Comparison of ENCODE assay signal across 19 cellular contexts in genomic region chrX:2685886-2686285, GRCh38. TPM values are rescaled to one million over a fixed set of nuclear protein-coding genes. Genes with fewer than 3 reads are reported as not detected.
DNase-seq lines count a peak whose midpoint lies in the region; ATAC-seq, FAIRE-seq and TF ChIP-seq lines count a peak whose summit lies in the region.
"Had no signal": no experiment of that assay in that cellular context is flagged by ENCODE, and none has a peak within 500 bp of the region (broad histone marks: within the 10 kb centered on the region; RNA-seq: fewer than 3 reads in every experiment).

No MANE protein-coding gene starts in this region.

- H2AFZ ChIP-seq in HepG2 (ENCODE audit: low read length) (no peak overlapping the region), GM12878 (ENCODE audit: control insufficient read depth, low read depth, low read length) (no peak overlapping the region)

- no peaks in the 10 kb centered on the region for H3K79me2 ChIP-seq in HepG2 (ENCODE audit: insufficient read depth, low read length)
- no peaks in the 10 kb centered on the region for H3K79me2 ChIP-seq in GM12878 (ENCODE audit: control insufficient read depth, insufficient read depth, low read length)

- no peaks in the 10 kb centered on the region for H3K27me3 ChIP-seq in HepG2 (ENCODE audit: control insufficient read depth in 1 of 2, insufficient read depth in 2 of 2, low read length in 2 of 2)
- H3K27me3 ChIP-seq in right lobe of liver: no peaks in the 10 kb centered on the region
- H3K27me3 ChIP-seq in GM12878 (replicated peaks in 1 of 2; ENCODE audit: control insufficient read depth in 2 of 2, insufficient read depth in 2 of 2, low read length in 1 of 2): no peaks in the 10 kb centered on the region
- H3K27me3 ChIP-seq: BLaER1 treated with 17β-estradiol and CSF1 and Interleukin-3, amounts not matched to agents 10 nM and 100 nM had no signal

- no peaks in the 10 kb centered on the region for H4K20me1 ChIP-seq in HepG2 (ENCODE audit: insufficient read depth, low read length)
- no peaks in the 10 kb centered on the region for H4K20me1 ChIP-seq in GM12878 (ENCODE audit: control insufficient read depth, insufficient read depth)
- H4K20me1 ChIP-seq: BLaER1 treated with 17β-estradiol and CSF1 and Interleukin-3, amounts not matched to agents 10 nM and 100 nM had no signal

- POLR2A ChIA-PET in HepG2 (lab: Yijun Ruan, JAX) (no interaction called here), GM12878 (lab: Charles Lee) (no interaction called here)

- TF ChIP-seq CTCF in HepG2 (CRISPR knock-in tag; IDR thresholded peaks at IDR 0.05) (no peak), right lobe of liver (IDR thresholded peaks at IDR 0.05) (no peak), GM12878 (IDR thresholded peaks at IDR 0.05 in 2 of 3, conservative IDR thresholded peaks at IDR 0.05 in 1 of 3; ENCODE audit: control insufficient read depth in 2 of 3, extremely low read depth in 1 of 3, insufficient read depth in 1 of 3, low read depth in 3 of 3, low read length in 3 of 3) (no peak)

- DNase-seq in HepG2 (ENCODE audit: low spot score) (no peak), right lobe of liver (no peak), GM12878 (ENCODE audit: low read depth, low spot score) (no peak), NCI-H524 treated with DMSO at 0.1 percent for 48 hours (lab: John Stamatoyannopoulos, UW) (no peak), HK-2 (ENCODE audit: unreplicated experiment) (no peak)
- DNase-seq: AML-193; Caco-2; Calu3; CD4-positive, alpha-beta T cell; CD8-positive, alpha-beta T cell; DMS79 treated with DMSO at 0.1 percent for 48 hours; GDM1 had no signal

- in situ Hi-C loops in HepG2 (cut with HindIII; ENCODE audit: extremely low pct_ligation_motif_present, low pct_unique_long_range_greater_than_20kb) (no loop called here), GM12878 (cut with MboI) (no loop called here)

- no TSS peak for BruUV-seq in HepG2 (replicated peaks; lab: Mats Ljungman, UMichigan)
- no TSS peak for BruUV-seq in GM12878 (replicated peaks; lab: Mats Ljungman, UMichigan)

- CTCF ChIA-PET in HepG2 (lab: Yijun Ruan, JAX; ENCODE audit: low intra/inter-chr PET ratio, low total read pairs) (no interaction called here), GM12878 (lab: Yijun Ruan, JAX) (no interaction called here)

- RAD21 ChIA-PET in GM12878 (lab: Charles Lee; ENCODE audit: unreplicated experiment): no interaction called here

- no peak for ATAC-seq in HepG2
- no peak for ATAC-seq in right lobe of liver
- ATAC-seq in GM12878: no peak
- ATAC-seq: A549; CD8-positive, alpha-beta T cell had no signal

- no peak overlapping the region for H3K4me2 ChIP-seq in HepG2 (ENCODE audit: low read depth, low read length)
- H3K4me2 ChIP-seq in GM12878 (ENCODE audit: control insufficient read depth, insufficient read depth): no peak overlapping the region
- H3K4me2 ChIP-seq: A549; BLaER1 treated with 17β-estradiol and CSF1 and Interleukin-3, amounts not matched to agents 10 nM and 100 nM had no signal

- 82% methylated on average over 5 of the region's 5 CpGs for WGBS in HepG2 (ENCODE audit: low lambda C conversion rate)
- WGBS in right lobe of liver (ENCODE audit: insufficient coverage, low coverage, low lambda C conversion rate, missing lambda C conversion rate): 70% methylated on average over 5 of the region's 5 CpGs
- WGBS in GM12878 (ENCODE audit: insufficient coverage, insufficient replicate concordance, low lambda C conversion rate, missing lambda C conversion rate): 48% methylated on average over 5 of the region's 5 CpGs

- TF ChIP-seq POLR2A in HepG2 (IDR thresholded peaks at IDR 0.05; ENCODE audit: insufficient read depth in 1 of 2, low read depth in 2 of 2, low read length in 2 of 2): no peak
- no peak for TF ChIP-seq POLR2A in right lobe of liver (IDR thresholded peaks at IDR 0.05)
- TF ChIP-seq POLR2A in GM12878 (IDR thresholded peaks at IDR 0.05; ENCODE audit: low read depth, low read length): no peak

- H3K27ac ChIP-seq in HepG2 (ENCODE audit: extremely low read length, insufficient read depth, low read length) (no peak overlapping the region), right lobe of liver (no peak overlapping the region), GM12878 (ENCODE audit: control insufficient read depth, insufficient read depth) (no peak overlapping the region)
- H3K27ac ChIP-seq: 22Rv1; A549; BLaER1 treated with 17β-estradiol and CSF1 and Interleukin-3, amounts not matched to agents 10 nM and 100 nM; C4-2B had no signal

- TF ChIP-seq EP300 in HepG2 (IDR thresholded peaks at IDR 0.05; ENCODE audit: low read depth in 2 of 2, low read length in 2 of 2) (no peak), HepG2 (CRISPR knock-in tag; IDR thresholded peaks at IDR 0.05; ENCODE audit: borderline replicate concordance) (no peak), GM12878 (IDR thresholded peaks at IDR 0.05; ENCODE audit: borderline replicate concordance in 1 of 2, control insufficient read depth in 1 of 2, low read depth in 2 of 2, low read length in 2 of 2) (no peak)

- H3K4me1 ChIP-seq in HepG2 (ENCODE audit: insufficient read depth, low read length): peaks cover 18% of the 10 kb centered on the region
- no peaks in the 10 kb centered on the region for H3K4me1 ChIP-seq in right lobe of liver
- H3K4me1 ChIP-seq in GM12878 (ENCODE audit: control insufficient read depth, insufficient read depth, low read length): no peaks in the 10 kb centered on the region

- FAIRE-seq in HepG2 (lab: Jason Lieb, UNC) (no peak), GM12878 (lab: Jason Lieb, UNC) (no peak)
- FAIRE-seq: A549, D721Med, GM12891, GM19239 had no signal

- no peak for TF ChIP-seq RAD21 in HepG2 (CRISPR knock-in tag; IDR thresholded peaks at IDR 0.05)
- TF ChIP-seq RAD21 in GM12878 (IDR thresholded peaks at IDR 0.05; ENCODE audit: insufficient read depth, low read depth, low read length): no peak

- H3K36me3 ChIP-seq in HepG2 (replicated peaks in 1 of 2; ENCODE audit: control insufficient read depth in 1 of 2, insufficient read depth in 2 of 2, low read length in 2 of 2) (no peaks in the 10 kb centered on the region), right lobe of liver (no peaks in the 10 kb centered on the region), GM12878 (ENCODE audit: control insufficient read depth in 2 of 2, insufficient read depth in 2 of 2, low read length in 1 of 2) (no peaks in the 10 kb centered on the region)
- H3K36me3 ChIP-seq: BLaER1 treated with 17β-estradiol and CSF1 and Interleukin-3, amounts not matched to agents 10 nM and 100 nM had no signal

- intact Hi-C loops in HepG2 (cut with micrococcal nuclease; ENCODE audit: unreplicated experiment): no loop called here
- intact Hi-C loops in right lobe of liver (cut with DNase I): no loop called here
- intact Hi-C loops in GM12878 (cut with micrococcal nuclease; ENCODE audit: unreplicated experiment): no loop called here

- H3K9me3 ChIP-seq in HepG2 (ENCODE audit: low read length): no peaks in the 10 kb centered on the region
- no peaks in the 10 kb centered on the region for H3K9me3 ChIP-seq in right lobe of liver
- no peaks in the 10 kb centered on the region for H3K9me3 ChIP-seq in GM12878 (replicated peaks; ENCODE audit: control insufficient read depth, insufficient read depth, low read length)
- H3K9me3 ChIP-seq: A549; BLaER1 treated with 17β-estradiol and CSF1 and Interleukin-3, amounts not matched to agents 10 nM and 100 nM; Caco-2 had no signal

- no peak overlapping the region for H3K9ac ChIP-seq in HepG2 (ENCODE audit: insufficient read depth, low read depth, low read length)
- H3K9ac ChIP-seq in GM12878 (ENCODE audit: control insufficient read depth, insufficient read depth, low read length): no peak overlapping the region
- H3K9ac ChIP-seq: BLaER1 treated with 17β-estradiol and CSF1 and Interleukin-3, amounts not matched to agents 10 nM and 100 nM had no signal

- no peak overlapping the region for H3K4me3 ChIP-seq in HepG2 (replicated peaks in 1 of 3; ENCODE audit: insufficient read depth in 1 of 3, low read depth in 2 of 3, low read length in 3 of 3)
- H3K4me3 ChIP-seq in right lobe of liver: no peak overlapping the region
- no peak overlapping the region for H3K4me3 ChIP-seq in GM12878
- H3K4me3 ChIP-seq: A549; BLaER1 treated with 17β-estradiol and CSF1 and Interleukin-3, amounts not matched to agents 10 nM and 100 nM had no signal

- SMC1A ChIA-PET in GM12878 (lab: Charles Lee; ENCODE audit: uncharacterized antibody, unreplicated experiment): no interaction called here

RNA-seq across cellular contexts. Expression of gene CD99, which starts 5.2 kb away (rescaled TPM):
- 57.9 and 111 TPM in 2 replicates for total RNA-seq in HepG2 (2016; rRNA removed; fragmentation: Illumina TruSeq; extraction: Trizol)
- 64.5 and 76.9 TPM in 2 replicates for total RNA-seq in HepG2 (2016; cell fraction: cytosol; rRNA removed; fragmentation: Illumina TruSeq; extraction: Trizol; ENCODE audit: low read depth)
- total RNA-seq in HepG2 (2016; cell fraction: insoluble cytoplasmic fraction; rRNA removed; fragmentation: Illumina TruSeq; extraction: Trizol): 52.0 and 103 TPM in 2 replicates
- 78.1 and 98.3 TPM in 2 replicates for total RNA-seq in HepG2 (2016; cell fraction: membrane; rRNA removed; fragmentation: Illumina TruSeq; extraction: Trizol)
- 96.6 and 113 TPM in 2 replicates for total RNA-seq in HepG2 (2016; cell fraction: nucleus; rRNA removed; fragmentation: Illumina TruSeq; extraction: Trizol)
- polyA plus RNA-seq in HepG2 (2011; rRNA removed): 77.7 and 78.8 TPM in 2 replicates
- polyA plus RNA-seq in HepG2 (2011; cell fraction: cytosol; rRNA removed): 125 and 154 TPM in 2 replicates
- 95.3 and 97.6 TPM in 2 replicates for polyA plus RNA-seq in HepG2 (2011; cell fraction: nucleus; rRNA removed)
- polyA plus RNA-seq in HepG2 (2012): 165 and 308 TPM in 2 replicates
- polyA plus RNA-seq in HepG2 (2016; cell fraction: cytosol; fragmentation: Illumina TruSeq; extraction: Trizol; ENCODE audit: low read depth): 210 and 248 TPM in 2 replicates
- polyA plus RNA-seq in HepG2 (2016; cell fraction: insoluble cytoplasmic fraction; fragmentation: Illumina TruSeq; extraction: Trizol; ENCODE audit: low read depth): 125 and 147 TPM in 2 replicates
- 191 and 218 TPM in 2 replicates for polyA plus RNA-seq in HepG2 (2016; cell fraction: membrane; fragmentation: Illumina TruSeq; extraction: Trizol; ENCODE audit: low read depth)
- polyA plus RNA-seq in HepG2 (2016; cell fraction: nucleus; fragmentation: Illumina TruSeq; extraction: Trizol; ENCODE audit: insufficient read depth, low read depth): 304 and 330 TPM in 2 replicates
- polyA minus RNA-seq in HepG2 (2011; rRNA and poly(A)+ RNA removed; ENCODE audit: low replicate concordance): 27.9 and 30.5 TPM in 2 replicates
- polyA minus RNA-seq in HepG2 (2011; cell fraction: cytosol; rRNA and poly(A)+ RNA removed): 59.3 and 60.8 TPM in 2 replicates
- polyA minus RNA-seq in HepG2 (2011; cell fraction: nucleus; rRNA and poly(A)+ RNA removed): 32.6 TPM in 2 replicates
- 100 to 1,000 TPM in 5 of 6 experiments, 10 to 100 TPM in 1; 88.5 to 139 (median 119) TPM for total RNA-seq in right lobe of liver
- 84.7 and 89.7 TPM in 2 replicates for total RNA-seq in GM12878 (2013; cell fraction: nucleolus; rRNA removed)
- total RNA-seq in GM12878 (2014; rRNA removed): 157 and 163 TPM in 2 replicates
- total RNA-seq in GM12878 (2014; rRNA removed; fragmentation: Illumina TruSeq; extraction: Trizol): 128 and 134 TPM in 2 replicates
- total RNA-seq in GM12878 (2021): 174 and 181 TPM in 2 replicates
- 27.6 TPM for polyA plus RNA-seq in GM12878 (2011; ENCODE audit: low read depth)
- polyA plus RNA-seq in GM12878 (2011; rRNA removed): 31.4 and 43.4 TPM in 2 replicates
- polyA plus RNA-seq in GM12878 (2011; cell fraction: cytosol; rRNA removed): 73.8 and 89.2 TPM in 2 replicates
- 52.7 and 65.2 TPM in 2 replicates for polyA plus RNA-seq in GM12878 (2011; cell fraction: nucleus; rRNA removed)
- 83.9 and 108 TPM in 2 replicates for polyA plus RNA-seq in GM12878 (2012)
- 148 and 154 TPM in 2 replicates for polyA plus RNA-seq in GM12878 (2014; fragmentation: Illumina TruSeq; extraction: Trizol)
- polyA plus RNA-seq in GM12878 (2014; fragmentation: Nextera tagmentation; extraction: Ambion mirVana): 10 to 100 TPM; 24.8 to 52.1 TPM
- 227 and 242 TPM in 2 replicates for polyA plus RNA-seq in GM12878 (2014; rRNA removed)
- polyA plus RNA-seq in GM12878 (2016; fragmentation: Nextera tagmentation; extraction: Ambion mirVana): 100 to 1,000 TPM; 169 to 193 TPM
- 21.3 and 37.8 TPM in 2 replicates for polyA minus RNA-seq in GM12878 (2011; rRNA and poly(A)+ RNA removed)
- 32.6 and 35.1 TPM in 2 replicates for polyA minus RNA-seq in GM12878 (2011; cell fraction: cytosol; rRNA and poly(A)+ RNA removed)
- 8.7 and 16.3 TPM in 2 replicates for polyA minus RNA-seq in GM12878 (2011; cell fraction: nucleus; rRNA and poly(A)+ RNA removed)

Comparison
In these comparisons a context has a peak if more than half of its experiments do, and no peak if none do; other contexts are left out.
1. Of the 75 proteins assayed by ChIP-seq in both HepG2 and GM12878: peak only in HepG2: none; only in GM12878: BCL3; in both: none; in neither: 74.